Comparison of ENCODE assay signal across 8 cellular contexts in genomic region chr17:77542551-77543490, GRCh38.
DNase-seq lines count a peak whose midpoint lies in the region; ATAC-seq and TF ChIP-seq lines count a peak whose summit lies in the region.

No MANE protein-coding gene starts in this region.

- H3K9ac ChIP-seq in parathyroid adenoma: no peak overlapping the region

- H3K4me3 ChIP-seq in SJCRH30: no peak overlapping the region
- no peak overlapping the region for H3K4me3 ChIP-seq in parathyroid adenoma (ENCODE audit: low read depth, low read length)

- peak; percentile 80 for DNase-seq in EL
- DNase-seq in MV-4-11 (lab: John Stamatoyannopoulos, UW): peak; percentile 55
- peak; percentile 84 to 95 for DNase-seq in SJCRH30
- peak; percentile 60 for DNase-seq in activated naive CD4-positive, alpha-beta T cell treated with Interleukin-2 at 50 U/mL for 16 hours
- DNase-seq in glomerular endothelial cell (ENCODE audit: extremely low read depth, low read depth, low spot score): peak; percentile 47
- DNase-seq in ureter (ENCODE audit: low spot score): peak; percentile 87

- peak; percentile 97 for TF ChIP-seq CTCF in parathyroid adenoma (IDR thresholded peaks at IDR 0.05)

- H3K27ac ChIP-seq in SJCRH30: no peak overlapping the region
- H3K27ac ChIP-seq in parathyroid adenoma: no peak overlapping the region

- H3K4me1 ChIP-seq in SJCRH30 (no peaks in the 10 kb centered on the region), parathyroid adenoma (no peaks in the 10 kb centered on the region)

- H3K9me3 ChIP-seq in SJCRH30 (replicated peaks) (no peaks in the 10 kb centered on the region), parathyroid adenoma (ENCODE audit: control insufficient read depth, low read length) (no peaks in the 10 kb centered on the region)

- no peak for ATAC-seq in HG03135 (IDR thresholded peaks at IDR 0.05; ENCODE audit: unreplicated experiment)

- no peaks in the 10 kb centered on the region for H3K79me2 ChIP-seq in parathyroid adenoma

- H3K27me3 ChIP-seq in SJCRH30 (no peaks in the 10 kb centered on the region; the same call in 1 of the 2 replicates), parathyroid adenoma (ENCODE audit: control insufficient read depth, insufficient read depth, low read length) (no peaks in the 10 kb centered on the region)

- no peak overlapping the region for H2AFZ ChIP-seq in parathyroid adenoma

- no peak overlapping the region for H3K4me2 ChIP-seq in parathyroid adenoma (ENCODE audit: low read length)

- H3K36me3 ChIP-seq in SJCRH30 (no peaks in the 10 kb centered on the region), parathyroid adenoma (ENCODE audit: control insufficient read depth, insufficient read depth, low read length) (no peaks in the 10 kb centered on the region)
